4 cellular contexts compared by ENCODE assay signal in genomic region chr10:95202865-95203264, GRCh38. TPM values are rescaled to one million over a fixed set of nuclear protein-coding genes. Genes with fewer than 3 reads are reported as not detected.
"Had no signal": no experiment of that assay in that cellular context is flagged by ENCODE, and none has a peak within 500 bp of the region (broad histone marks: within the 10 kb centered on the region; RNA-seq: fewer than 3 reads in every experiment).

No MANE protein-coding gene starts in this region.

RNA-seq across cellular contexts. Expression of gene ACSM6, which starts 8.8 kb away (rescaled TPM):
- total RNA-seq: LHCN-M2, M059J, MCF 10A, NCI-H460 had no signal
